In the genomic region with DNA sequence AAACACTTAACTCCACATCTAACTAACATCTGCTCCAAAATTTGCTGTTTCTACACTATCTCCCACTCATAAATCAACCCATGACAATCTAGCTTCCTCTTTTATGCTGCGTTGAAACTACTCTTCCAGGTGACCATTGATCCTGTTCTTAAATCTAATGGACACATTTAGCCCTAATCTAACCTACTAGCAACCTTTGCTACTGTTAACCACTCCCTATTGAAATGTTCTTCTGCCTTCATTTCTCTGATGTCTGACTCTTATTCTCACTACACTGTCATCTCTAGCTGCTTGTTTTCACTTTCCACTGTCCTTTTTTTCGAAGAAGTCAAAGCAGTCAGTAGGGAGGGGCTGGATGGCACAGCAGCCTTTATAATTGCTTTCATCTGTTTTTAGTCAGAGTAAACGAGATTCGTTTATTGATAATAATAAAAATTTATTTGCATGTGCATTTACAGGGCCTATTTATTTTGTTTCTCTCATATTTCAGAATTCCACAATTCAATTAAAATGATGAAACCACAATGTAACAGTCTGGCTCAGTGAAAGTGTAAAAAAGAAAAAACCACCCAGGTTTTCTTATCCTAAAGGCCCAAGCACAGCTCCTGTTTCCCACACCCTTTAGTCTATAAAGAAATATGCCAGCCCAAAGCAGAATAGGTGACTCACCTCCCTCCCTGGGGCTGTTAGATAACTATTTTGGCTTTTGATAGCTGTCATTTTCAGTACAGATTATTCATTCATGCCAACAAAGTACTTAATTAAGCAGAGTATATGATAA, we compare ENCODE assay signal across 9 cellular contexts. TPM values are rescaled to one million over a fixed set of nuclear protein-coding genes. Genes with fewer than 3 reads are reported as not detected.
A peak's percentile ranks its signal among the peaks of the same experiment; 100 is the strongest.
DNase-seq lines count a peak whose midpoint lies in the region; ATAC-seq and TF ChIP-seq lines count a peak whose summit lies in the region.
"Had no signal": no experiment of that assay in that cellular context is flagged by ENCODE, and none has a peak within 500 bp of the region (broad histone marks: within the 10 kb centered on the region; RNA-seq: fewer than 3 reads in every experiment).

No MANE protein-coding gene starts in this region.

- peaks cover 74% of the 10 kb centered on the region for H3K4me1 Mint-ChIP-seq in activated naive CD8-positive, alpha-beta T cell (ENCODE audit: low read depth)
- peaks cover 36 to 42% of the 10 kb centered on the region in 2 donors for H3K4me1 Mint-ChIP-seq in natural killer cell treated with Interleukin-12 subunit alpha and Interleukin-12 subunit beta and Interleukin-15 and Interleukin-18, amount 100 ng/mL, for 72 hours (ENCODE audit: low read depth in 2 of 2)

- no peaks in the 10 kb centered on the region for H3K9me3 Mint-ChIP-seq in activated naive CD8-positive, alpha-beta T cell (ENCODE audit: low read depth)
- H3K9me3 Mint-ChIP-seq in natural killer cell treated with Interleukin-12 subunit alpha and Interleukin-12 subunit beta and Interleukin-15 and Interleukin-18, amount 100 ng/mL, for 72 hours, result no peaks in the 10 kb centered on the region

- H3K27ac ChIP-seq in testis, result no peak overlapping the region
- H3K27ac ChIP-seq: neutrophil had no signal

- no peaks in the 10 kb centered on the region for H3K27me3 Mint-ChIP-seq in activated naive CD8-positive, alpha-beta T cell
- no peaks in the 10 kb centered on the region for H3K27me3 Mint-ChIP-seq in natural killer cell treated with Interleukin-12 subunit alpha and Interleukin-12 subunit beta and Interleukin-15 and Interleukin-18, amount 100 ng/mL, for 72 hours

- no peak for TF ChIP-seq CTCF in testis (IDR thresholded peaks at IDR 0.05)

- no peaks in the 10 kb centered on the region for H3K4me1 ChIP-seq in testis

- in situ Hi-C loops in KBM-7 (cut with MboI; ENCODE audit: low pct_unique_long_range_greater_than_20kb, low sequenced_read_pairs), result no loop called here

- ATAC-seq in GM18508 (IDR thresholded peaks at IDR 0.05; ENCODE audit: insufficient read depth, unreplicated experiment) (peak; percentile 59), GM21737 (IDR thresholded peaks at IDR 0.05; ENCODE audit: unreplicated experiment) (peak; percentile 61)
- ATAC-seq in natural killer cell treated with Interleukin-12 subunit alpha and Interleukin-12 subunit beta and Interleukin-15 and Interleukin-18, amount 100 ng/mL, for 72 hours, result peak in 1 of 2 donors; percentile 74

- H3K27me3 ChIP-seq in testis, result no peaks in the 10 kb centered on the region
- H3K27me3 ChIP-seq: neutrophil had no signal

- DNase-seq in KBM-7 (peak; percentile 83), testis (no peak), NCI-H345 (lab: John Stamatoyannopoulos, UW) (no peak), DMS53 (lab: John Stamatoyannopoulos, UW) (no peak)
- DNase-seq in natural killer cell treated with Interleukin-12 subunit alpha and Interleukin-12 subunit beta and Interleukin-15 and Interleukin-18, amount 100 ng/mL, for 72 hours (ENCODE audit: low spot score), result no peak

- no peak overlapping the region for H3K4me3 ChIP-seq in testis

- TF ChIP-seq POLR2A in testis (IDR thresholded peaks at IDR 0.05), result no peak

- H3K36me3 ChIP-seq in testis (ENCODE audit: low read depth, missing control alignments), result no peaks in the 10 kb centered on the region
- H3K36me3 ChIP-seq: neutrophil had no signal

- H3K27ac Mint-ChIP-seq in activated naive CD8-positive, alpha-beta T cell, result peak overlapping the region; percentile 76
- H3K27ac Mint-ChIP-seq in natural killer cell treated with Interleukin-12 subunit alpha and Interleukin-12 subunit beta and Interleukin-15 and Interleukin-18, amount 100 ng/mL, for 72 hours, result peak overlapping the region in 1 of 2 donors; percentile 14

- WGBS in testis, 2 donors, result 55 to 61% methylated on average over 4 of the region's 4 CpGs

- H3K36me3 Mint-ChIP-seq in activated naive CD8-positive, alpha-beta T cell, result peaks cover 16% of the 10 kb centered on the region
- peaks cover 11% of the 10 kb centered on the region for H3K36me3 Mint-ChIP-seq in natural killer cell treated with Interleukin-12 subunit alpha and Interleukin-12 subunit beta and Interleukin-15 and Interleukin-18, amount 100 ng/mL, for 72 hours

- H3K4me3 Mint-ChIP-seq in activated naive CD8-positive, alpha-beta T cell, result peak overlapping the region; percentile 54
- peak overlapping the region; percentile 23 for H3K4me3 Mint-ChIP-seq in natural killer cell treated with Interleukin-12 subunit alpha and Interleukin-12 subunit beta and Interleukin-15 and Interleukin-18, amount 100 ng/mL, for 72 hours

- intact Hi-C loops in testis (cut with DNase I; ENCODE audit: low total_unique reads), result no loop called here

- H3K9me3 ChIP-seq in testis, result no peaks in the 10 kb centered on the region
- H3K9me3 ChIP-seq: neutrophil had no signal

RNA-seq across cellular contexts. Expression of a gene that starts 44.9 kb away (rescaled TPM):
- total RNA-seq in natural killer cell treated with Interleukin-12 subunit alpha and Interleukin-12 subunit beta and Interleukin-15 and Interleukin-18, amount 100 ng/mL, for 72 hours, result 10 to 100 TPM; 45.5 to 57.3 TPM
- total RNA-seq in testis, result 100 to 1,000 TPM in 1 of 2 donors, 10 to 100 TPM in 1; 98.7 to 142 TPM
- 32.1 TPM for polyA plus RNA-seq in testis (ENCODE audit: insufficient read depth, low read depth, low replicate concordance)
